In genomic region chr14:87899228-87899627, GRCh38 we compare ENCODE assay signal across 27 cellular contexts.
"Had no signal": no experiment of that assay in that cellular context is flagged by ENCODE, and none has a peak within 500 bp of the region (broad histone marks: within the 10 kb centered on the region; RNA-seq: fewer than 3 reads in every experiment).

No MANE protein-coding gene starts in this region.

- H3K4me1 ChIP-seq: ascending aorta, foreskin keratinocyte, tibial artery, uterus had no signal

- H3K4me2 ChIP-seq: neural progenitor cell had no signal

- H3K4me3 ChIP-seq: adrenal gland, ascending aorta, neural progenitor cell, tibial artery, uterus had no signal

- H3K9me3 ChIP-seq: adrenal gland, ascending aorta, tibial artery, uterus had no signal

- H2AFZ ChIP-seq: neural progenitor cell had no signal

- H3K36me3 ChIP-seq: adrenal gland, ascending aorta, brain microvascular endothelial cell, neural progenitor cell, tibial artery, uterus had no signal

- H3K27ac ChIP-seq: adrenal gland, ascending aorta, brain microvascular endothelial cell, foreskin keratinocyte, neural progenitor cell, tibial artery, uterus had no signal

- DNase-seq: activated B cell treated with CpG ODN at 0.5 μM for 24 hours; activated CD4-positive, alpha-beta T cell treated with anti-CD3 and anti-CD28 coated beads for 36 hours; activated CD4-positive, alpha-beta T cell treated with anti-CD3 and anti-CD28 coated beads, Interleukin-2, amount 50 U/mL, for 48 hours; activated CD8-positive, alpha-beta memory T cell treated with anti-CD3 and anti-CD28 coated beads, Interleukin-2, amount 50 U/mL, for 48 hours; activated naive CD4-positive, alpha-beta T cell; activated T-cell treated with anti-CD3 and anti-CD28 coated beads, Interleukin-2, amount 50 U/mL, for 4 hours; adrenal gland; brain microvascular endothelial cell; caudate nucleus; dermis blood vessel endothelial cell; effector CD8-positive, alpha-beta T cell; erythroblast; foreskin keratinocyte; kidney; left ventricle myocardium superior; mammary epithelial cell; naive thymus-derived CD8-positive, alpha-beta T cell; posterior cingulate gyrus; small intestine; stimulated activated CD4-positive, alpha-beta T cell treated with anti-CD3 and anti-CD28 coated beads, Interleukin-2, amount 100 ng/mL, for 24 hours; stimulated activated naive CD8-positive, alpha-beta T cell treated with anti-CD3 and anti-CD28 coated beads, Interleukin-15, amount 100 ng/mL, for 72 hours; tibial artery; uterus had no signal

- ATAC-seq: activated CD4-positive, alpha-beta T cell treated with anti-CD3 and anti-CD28 coated beads for 36 hours; activated T-cell treated with anti-CD3 and anti-CD28 coated beads, Interleukin-2, amount 50 U/mL, for 4 hours; foreskin keratinocyte; left ventricle myocardium superior; naive thymus-derived CD8-positive, alpha-beta T cell; sciatic nerve; stimulated activated effector memory CD8-positive, alpha-beta T cell treated with anti-CD3 and anti-CD28 coated beads, Interleukin-12 subunit alpha, Interleukin-12 subunit beta, amount 100 ng/mL, for 72 hours; stimulated activated naive CD8-positive, alpha-beta T cell treated with anti-CD3 and anti-CD28 coated beads, Interleukin-15, amount 100 ng/mL, for 72 hours had no signal

- H3K9ac ChIP-seq: neural progenitor cell had no signal

- H3K27me3 ChIP-seq: adrenal gland, ascending aorta, brain microvascular endothelial cell, foreskin keratinocyte, neural progenitor cell, uterus had no signal
